Comparison of ENCODE assay signal across 10 cellular contexts in the genomic region with DNA sequence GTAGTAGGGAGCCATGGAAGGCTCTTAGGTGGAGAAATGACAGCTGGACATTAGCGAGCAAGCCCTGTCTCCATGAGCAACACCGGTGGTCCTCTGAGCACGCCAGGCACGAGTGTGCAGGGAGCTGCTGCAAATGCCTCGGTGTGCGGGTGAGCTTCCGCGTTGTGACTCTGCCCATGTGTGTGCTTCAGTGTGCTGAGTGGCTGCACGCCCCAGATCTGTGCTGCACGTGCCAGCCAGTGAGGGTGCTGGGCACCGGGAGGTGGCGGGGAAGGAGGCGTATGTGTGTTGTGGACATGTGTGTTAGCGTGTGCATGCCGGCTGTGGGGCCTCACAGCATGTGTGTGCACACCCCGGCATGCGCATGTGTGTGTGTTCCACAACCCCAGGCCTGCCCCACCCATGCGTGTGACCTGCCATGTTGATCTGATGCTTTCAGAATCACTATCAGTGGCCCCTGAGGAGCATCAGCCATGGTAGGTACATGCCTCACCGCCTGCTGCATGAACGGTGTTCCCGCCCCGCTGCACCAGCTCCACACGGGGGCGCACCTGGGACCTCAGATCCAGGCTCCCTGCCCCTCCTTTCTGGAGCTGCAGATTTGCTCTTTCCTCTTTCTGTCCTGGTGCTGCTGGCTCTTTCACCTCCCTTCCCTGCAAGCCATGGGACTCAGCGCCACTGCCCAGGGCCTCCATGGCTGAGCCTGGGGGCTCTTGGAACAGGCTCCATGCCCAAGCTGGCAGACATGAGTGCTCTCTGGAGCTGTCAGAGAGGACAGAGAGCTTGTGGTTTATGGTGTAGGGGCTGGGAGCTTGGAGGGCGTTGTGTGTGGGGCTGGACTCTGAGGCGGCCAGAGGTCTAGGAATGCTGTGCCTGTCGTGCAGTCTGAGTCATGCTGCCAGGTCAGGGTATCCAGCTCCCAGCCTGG.
DNase-seq lines count a peak whose midpoint lies in the region; TF ChIP-seq lines count a peak whose summit lies in the region.
"Had no signal": no experiment of that assay in that cellular context is flagged by ENCODE, and none has a peak within 500 bp of the region (broad histone marks: within the 10 kb centered on the region; RNA-seq: fewer than 3 reads in every experiment).

No MANE protein-coding gene starts in this region.

- no peaks in the 10 kb centered on the region for H3K4me1 ChIP-seq in left ventricle myocardium inferior

- H3K27ac ChIP-seq in left ventricle myocardium inferior (replicated peaks): no peak overlapping the region
- H3K27ac ChIP-seq: 22Rv1 had no signal

- H3K9me3 Mint-ChIP-seq in T-helper 2 cell treated with Interferon-gamma antibody and Interleukin-4, amounts not matched to agents 5 μg/mL and 100 μg/mL, for 36 hours: no peaks in the 10 kb centered on the region
- H3K9me3 Mint-ChIP-seq: activated T-cell treated with anti-CD3 and anti-CD28 coated beads, Interleukin-2, amount 50 U/mL, for 72 hours had no signal

- peaks cover 5% of the 10 kb centered on the region for H3K27me3 ChIP-seq in left ventricle myocardium inferior (ENCODE audit: low read depth)

- no peak overlapping the region for H3K4me3 ChIP-seq in NB4 (ENCODE audit: low read depth, low read length)
- H3K4me3 ChIP-seq in left ventricle myocardium inferior: no peak overlapping the region

- no peak for TF ChIP-seq POLR2A in NB4 (IDR thresholded peaks at IDR 0.05; ENCODE audit: extremely low read depth, insufficient read length)

- DNase-seq in NCI-H1417 (lab: John Stamatoyannopoulos, UW) (peak in 2 of 3 experiments; percentile 10 to 56), NCI-H1417 treated with DMSO at 0.1 percent for 48 hours (lab: John Stamatoyannopoulos, UW) (no peak), NB4 (ENCODE audit: low read depth) (peak; percentile 85), left ventricle myocardium inferior (no peak), inferior parietal cortex (ENCODE audit: extremely low spot score) (no peak)
- DNase-seq in activated CD8-positive, alpha-beta memory T cell treated with anti-CD3 and anti-CD28 coated beads for 48 hours (ENCODE audit: low read depth in 2 of 3, low spot score in 2 of 3): peak; percentile 19 to 55 (median 44)
- peak; percentile 34 to 71 for DNase-seq in stimulated activated CD4-positive, alpha-beta T cell treated with anti-CD3 and anti-CD28 coated beads, Interleukin-4, amount 100 ng/mL, for 48 hours (ENCODE audit: low read depth in 2 of 2)
- DNase-seq in T-helper 2 cell treated with Interferon-gamma antibody and Interleukin-4, amounts not matched to agents 5 μg/mL and 100 μg/mL, for 36 hours (ENCODE audit: low spot score): no peak

- TF ChIP-seq CTCF in NB4 (IDR thresholded peaks at IDR 0.05; ENCODE audit: low read depth, low read length) (peak; percentile 80), left ventricle myocardium inferior (IDR thresholded peaks at IDR 0.05; ENCODE audit: borderline replicate concordance) (peak; percentile 48)

- no peak overlapping the region for H3K27ac Mint-ChIP-seq in T-helper 2 cell treated with Interferon-gamma antibody and Interleukin-4, amounts not matched to agents 5 μg/mL and 100 μg/mL, for 36 hours
- H3K27ac Mint-ChIP-seq: activated T-cell treated with anti-CD3 and anti-CD28 coated beads, Interleukin-2, amount 50 U/mL, for 72 hours had no signal

- H3K4me3 Mint-ChIP-seq in T-helper 2 cell treated with Interferon-gamma antibody and Interleukin-4, amounts not matched to agents 5 μg/mL and 100 μg/mL, for 36 hours: no peak overlapping the region
- H3K4me3 Mint-ChIP-seq: activated T-cell treated with anti-CD3 and anti-CD28 coated beads, Interleukin-2, amount 50 U/mL, for 72 hours had no signal

- H3K4me1 Mint-ChIP-seq in T-helper 2 cell treated with Interferon-gamma antibody and Interleukin-4, amounts not matched to agents 5 μg/mL and 100 μg/mL, for 36 hours (ENCODE audit: low read depth): peaks cover 4% of the 10 kb centered on the region

- peaks cover 3% of the 10 kb centered on the region for H3K27me3 Mint-ChIP-seq in T-helper 2 cell treated with Interferon-gamma antibody and Interleukin-4, amounts not matched to agents 5 μg/mL and 100 μg/mL, for 36 hours (ENCODE audit: low read depth)

- no peaks in the 10 kb centered on the region for H3K9me3 ChIP-seq in left ventricle myocardium inferior (replicated peaks)

- H3K36me3 Mint-ChIP-seq in T-helper 2 cell treated with Interferon-gamma antibody and Interleukin-4, amounts not matched to agents 5 μg/mL and 100 μg/mL, for 36 hours (ENCODE audit: low read depth): no peaks in the 10 kb centered on the region

- no peaks in the 10 kb centered on the region for H3K36me3 ChIP-seq in left ventricle myocardium inferior

- intact Hi-C loops in left ventricle myocardium inferior (cut with micrococcal nuclease): no loop called here

Comparison
In these comparisons a context has a peak if more than half of its experiments do, and no peak if none do; other contexts are left out.
1. DNase-seq: peak in NCI-H1417 (2 of 3), NB4 (single experiment), activated CD8-positive, alpha-beta memory T cell treated with anti-CD3 and anti-CD28 coated beads for 48 hours (3 of 3) and stimulated activated CD4-positive, alpha-beta T cell treated with anti-CD3 and anti-CD28 coated beads, Interleukin-4, amount 100 ng/mL, for 48 hours (2 of 2); none in NCI-H1417 treated with DMSO at 0.1 percent for 48 hours (single experiment), left ventricle myocardium inferior (single experiment), inferior parietal cortex (single experiment) and T-helper 2 cell treated with Interferon-gamma antibody and Interleukin-4, amounts not matched to agents 5 μg/mL and 100 μg/mL, for 36 hours (single experiment).